In the genomic region with DNA sequence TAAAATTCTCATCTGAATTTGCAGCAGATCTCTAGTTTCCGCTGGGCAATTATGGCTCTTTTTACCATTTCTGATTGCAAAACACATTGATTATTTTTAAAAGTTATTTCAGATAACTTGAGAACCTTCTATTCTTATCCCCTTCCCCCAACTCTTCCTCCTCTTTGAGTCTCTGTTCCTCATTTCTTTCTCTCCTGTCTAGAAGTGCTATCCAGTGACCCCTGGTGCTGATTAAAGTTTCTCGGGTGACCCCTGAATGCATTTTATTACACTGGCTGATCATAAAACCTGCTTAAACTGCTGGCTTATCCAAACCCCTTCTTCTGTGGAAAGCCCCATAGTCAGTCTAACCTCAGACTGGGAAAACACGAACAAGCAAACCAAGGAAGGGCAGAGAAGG, we compare ENCODE assay signal across 13 cellular contexts.
DNase-seq lines count a peak whose midpoint lies in the region; ATAC-seq and TF ChIP-seq lines count a peak whose summit lies in the region.
"Had no signal": no experiment of that assay in that cellular context is flagged by ENCODE, and none has a peak within 500 bp of the region (broad histone marks: within the 10 kb centered on the region; RNA-seq: fewer than 3 reads in every experiment).

No MANE protein-coding gene starts in this region.

- no peaks in the 10 kb centered on the region for H3K27me3 ChIP-seq in thoracic aorta (replicated peaks; ENCODE audit: insufficient read depth)
- no peaks in the 10 kb centered on the region for H3K27me3 ChIP-seq in MM.1S (replicated peaks; ENCODE audit: insufficient read depth, low read length)

- peak overlapping the region; percentile 16 to 59 for H3K27ac ChIP-seq in thoracic aorta
- no peak overlapping the region for H3K27ac ChIP-seq in MM.1S (ENCODE audit: low read length)

- no peak for ATAC-seq in thoracic aorta (ENCODE audit: insufficient number of reproducible peaks, low FRiP score, low read depth)
- no peak for ATAC-seq in GM18520 (IDR thresholded peaks at IDR 0.05; ENCODE audit: unreplicated experiment)

- no peak overlapping the region for H3K9ac ChIP-seq in MM.1S (ENCODE audit: low read length)

- H3K4me1 ChIP-seq in thoracic aorta (ENCODE audit: control insufficient read depth in 1 of 2, low read depth in 2 of 2) (peaks cover 0 to 27% of the 10 kb centered on the region in 2 donors), MM.1S (ENCODE audit: low read length) (no peaks in the 10 kb centered on the region)
- H3K4me1 ChIP-seq: Caco-2 had no signal

- H3K79me2 ChIP-seq in MM.1S (ENCODE audit: low read length), result no peaks in the 10 kb centered on the region

- H2AFZ ChIP-seq in MM.1S (ENCODE audit: low read length), result no peak overlapping the region

- H3K9me3 ChIP-seq in thoracic aorta (peaks cover 4% of the 10 kb centered on the region), MM.1S (replicated peaks; ENCODE audit: insufficient read depth, low read length) (no peaks in the 10 kb centered on the region)
- H3K9me3 ChIP-seq: Caco-2 had no signal

- no peak for DNase-seq in HFF-Myc (ENCODE audit: extremely low read depth, low read depth)
- DNase-seq in OCI-M1 (lab: John Stamatoyannopoulos, UW), result peak; percentile 39
- DNase-seq in fibroblast of the aortic adventitia (ENCODE audit: low read depth), result peak; percentile 22
- DNase-seq in thoracic aorta (ENCODE audit: low spot score), result no peak
- DNase-seq in SHP77 (lab: John Stamatoyannopoulos, UW), result no peak
- DNase-seq in MM.1S, result no peak
- no peak for DNase-seq in middle frontal gyrus (ENCODE audit: extremely low spot score, low spot score)
- DNase-seq: activated CD4-positive, alpha-beta T cell treated with anti-CD3 and anti-CD28 coated beads, Interleukin-2, amount 10 ng/mL, durations not matched to agents 24 days and 14 days; Caco-2; naive B cell; NCI-H187 treated with DMSO at 0.1 percent for 48 hours; NCI-H82 had no signal

- H3F3A ChIP-seq in MM.1S (ENCODE audit: insufficient read depth, low read length), result no peaks in the 10 kb centered on the region

- H3K36me3 ChIP-seq in thoracic aorta, result no peaks in the 10 kb centered on the region
- no peaks in the 10 kb centered on the region for H3K36me3 ChIP-seq in MM.1S (replicated peaks; ENCODE audit: insufficient read depth, low read length)

- TF ChIP-seq CTCF in HFF-Myc (IDR thresholded peaks at IDR 0.05; ENCODE audit: low read depth, low read length, missing control alignments) (no peak), fibroblast of the aortic adventitia (IDR thresholded peaks at IDR 0.05; ENCODE audit: insufficient read depth, low read length) (no peak), thoracic aorta (IDR thresholded peaks at IDR 0.05) (no peak), MM.1S (IDR thresholded peaks at IDR 0.05; ENCODE audit: low read length) (no peak)

- H3K4me3 ChIP-seq in HFF-Myc (replicated peaks; ENCODE audit: low read depth, low read length), result peak overlapping the region; percentile 1; the same call in 1 of the 2 replicates
- H3K4me3 ChIP-seq in fibroblast of the aortic adventitia (ENCODE audit: low read depth, low read length), result peak overlapping the region; percentile 38
- H3K4me3 ChIP-seq in thoracic aorta, result peak overlapping the region; percentile 63
- no peak overlapping the region for H3K4me3 ChIP-seq in MM.1S (ENCODE audit: low read length)

- H4K20me1 ChIP-seq in MM.1S (ENCODE audit: insufficient read depth, low read length), result no peaks in the 10 kb centered on the region

- H3K9me2 ChIP-seq in MM.1S (replicated peaks; ENCODE audit: insufficient read depth, low read length), result no peaks in the 10 kb centered on the region

- no peak overlapping the region for H3K4me2 ChIP-seq in MM.1S (ENCODE audit: low read depth, low read length)

Comparison
In these comparisons a context has a peak if more than half of its experiments do, and no peak if none do; other contexts are left out.
1. DNase-seq: peak in OCI-M1 (single experiment) and fibroblast of the aortic adventitia (single experiment); none in HFF-Myc (single experiment), thoracic aorta (single experiment), SHP77 (0 of 2), MM.1S (single experiment) and middle frontal gyrus (single experiment).